9 cellular contexts compared by ENCODE assay signal in genomic region chr2:227406177-227407031, GRCh38. TPM values are rescaled to one million over a fixed set of nuclear protein-coding genes. Genes with fewer than 3 reads are reported as not detected.
DNase-seq lines count a peak whose midpoint lies in the region; ATAC-seq, FAIRE-seq and TF ChIP-seq lines count a peak whose summit lies in the region.
"Had no signal": no experiment of that assay in that cellular context is flagged by ENCODE, and none has a peak within 500 bp of the region (broad histone marks: within the 10 kb centered on the region; RNA-seq: fewer than 3 reads in every experiment).

No MANE protein-coding gene starts in this region.

- H2BK12ac ChIP-seq in H1 (ENCODE audit: low read depth, low read length) = no peak overlapping the region

- H2BK20ac ChIP-seq in H1 (ENCODE audit: low read length) = no peak overlapping the region

- H2BK5ac ChIP-seq in H1 (ENCODE audit: low read depth, low read length) = no peak overlapping the region

- H3K4me3 ChIP-seq in H1 (ENCODE audit: extremely low read depth in 1 of 4, insufficient read depth in 2 of 4, low read depth in 3 of 4, low read length in 4 of 4) (no peak overlapping the region), lung (no peak overlapping the region), tibial nerve (no peak overlapping the region)

- peak overlapping the region; percentile 55; the same call in 1 of the 2 replicates for H2AFZ ChIP-seq in H1 (ENCODE audit: low read length)

- no peak; a peak in 1 of 3 replicates for TF ChIP-seq POLR2A in H1 (IDR thresholded peaks at IDR 0.05; ENCODE audit: control extremely low read depth in 1 of 2, low read depth in 2 of 2, low read length in 2 of 2)
- TF ChIP-seq POLR2A in tibial nerve (IDR thresholded peaks at IDR 0.05) = no peak

- CTCF ChIA-PET in RWPE1 (lab: Yijun Ruan, JAX) = interaction anchor here (0.5 to 1.2 kb wide), 11 partner anchors 22 to 1615 kb away, joined by 3 to 8 read pairs (median 4); no protein-coding TSS in a partner anchor
- CTCF ChIA-PET in H1 (lab: Charles Lee; ENCODE audit: partially characterized antibody) = interaction anchor here (0.7 to 4.6 kb wide), 40 partner anchors 9 to 360 kb away, joined by 3 to 35 read pairs (median 4); partner anchors contain the start of genes SCYGR1, SCYGR2 and TM4SF20

- H3K56ac ChIP-seq in H1 (replicated peaks; ENCODE audit: insufficient read length, low read depth, low read length) = no peak overlapping the region

- no peaks in the 10 kb centered on the region for H3K27me3 ChIP-seq in H1 (replicated peaks in 1 of 4; ENCODE audit: control insufficient read depth in 3 of 4, extremely low read depth in 1 of 4, insufficient read depth in 3 of 4, low read length in 3 of 4)
- H3K27me3 ChIP-seq in lung (ENCODE audit: control insufficient read depth, insufficient read depth) = no peaks in the 10 kb centered on the region
- H3K27me3 ChIP-seq in tibial nerve = no peaks in the 10 kb centered on the region

- peak overlapping the region; percentile 45 to 53 for H3K4me3 Mint-ChIP-seq in CD14-positive monocyte

- H3K18ac ChIP-seq in H1 (ENCODE audit: extremely low read depth, low read length) = no peak overlapping the region

- H3K27ac Mint-ChIP-seq in CD14-positive monocyte = peak overlapping the region; percentile 90 to 98 (median 97)

- H3K4me1 Mint-ChIP-seq in CD14-positive monocyte = peaks cover 67% of the 10 kb centered on the region

- FAIRE-seq in H1 (lab: Jason Lieb, UNC) = peak; percentile 86

- POLR2A ChIA-PET in RWPE1 (lab: Yijun Ruan, JAX; ENCODE audit: low non-redundant PET) = interaction anchor here (0.5 kb wide), 1 partner anchor 59 kb away, joined by 3 read pairs; no protein-coding TSS in a partner anchor
- POLR2A ChIA-PET in H1 (lab: Charles Lee; ENCODE audit: partially characterized antibody) = no interaction called here

- no peaks in the 10 kb centered on the region for H4K20me1 ChIP-seq in H1 (replicated peaks in 1 of 2; ENCODE audit: control insufficient read depth in 1 of 2, insufficient read depth in 2 of 2, low read length in 2 of 2)

- peak; percentile 53 for DNase-seq in CD14-positive monocyte (ENCODE audit: low spot score)
- DNase-seq in LHCN-M2 (ENCODE audit: low read depth) = peak; percentile 98
- DNase-seq in RWPE1 (ENCODE audit: low spot score) = peak; percentile 93
- DNase-seq in H1 (ENCODE audit: low read depth in 1 of 2, low spot score in 2 of 2) = peak; percentile 51 to 53
- peak; percentile 77 for DNase-seq in lung (ENCODE audit: low spot score)
- peak in 1 of 2 donors; percentile 50 for DNase-seq in tibial nerve (ENCODE audit: low spot score in 2 of 2)
- no peak for DNase-seq in cortex of kidney (lab: John Stamatoyannopoulos, UW)

- H2BK120ac ChIP-seq in H1 (replicated peaks; ENCODE audit: low read depth, low read length) = no peak overlapping the region

- H3K14ac ChIP-seq in H1 (ENCODE audit: insufficient read length) = no peak overlapping the region

- H4K5ac ChIP-seq in H1 (ENCODE audit: insufficient read length, low read depth, low read length) = no peak overlapping the region

- H4K91ac ChIP-seq in H1 (replicated peaks; ENCODE audit: insufficient read length, low read length) = no peak overlapping the region

- WGBS in H1 (ENCODE audit: extremely low coverage in 1 of 2, insufficient coverage in 1 of 2, insufficient read length in 1 of 2, insufficient replicate concordance in 2 of 2, low coverage in 1 of 2, low lambda C conversion rate in 2 of 2, missing lambda C conversion rate in 1 of 2), 2 experiments = 38% methylated on average over 7 of the region's 7 CpGs; no CpG with 5 or more reads in 1 of the 2 experiments
- WGBS in lung, 2 donors = 8 to 13% methylated on average over 7 of the region's 7 CpGs
- 1% methylated on average over 7 of the region's 7 CpGs for WGBS in tibial nerve, 2 donors

- no peaks in the 10 kb centered on the region for H3K36me3 ChIP-seq in H1 (ENCODE audit: control insufficient read depth in 2 of 4, insufficient read depth in 4 of 4, low read length in 3 of 4)
- H3K36me3 ChIP-seq in lung (ENCODE audit: control insufficient read depth in 2 of 2, insufficient read depth in 2 of 2, low read length in 2 of 2) = no peaks in the 10 kb centered on the region
- H3K36me3 ChIP-seq in tibial nerve = no peaks in the 10 kb centered on the region

- no peaks in the 10 kb centered on the region for H3K9me3 Mint-ChIP-seq in CD14-positive monocyte

- no peak for TF ChIP-seq EP300 in H1 (IDR thresholded peaks at IDR 0.05; ENCODE audit: borderline replicate concordance in 1 of 2, low read depth in 2 of 2, low read length in 2 of 2)
- TF ChIP-seq EP300 in tibial nerve (IDR thresholded peaks at IDR 0.05) = peak in 1 of 2 donors; percentile 70

- no peak overlapping the region for H3K4ac ChIP-seq in H1 (replicated peaks; ENCODE audit: insufficient read length, low read depth, low read length)

- peak; percentile 92 to 94 for TF ChIP-seq RAD21 in H1 (IDR thresholded peaks at IDR 0.05 in 1 of 2, conservative IDR thresholded peaks at IDR 0.05 in 1 of 2; ENCODE audit: low read depth in 2 of 2, low read length in 2 of 2)

- H3K27ac ChIP-seq in RWPE1 = peak overlapping the region; percentile 41; the same call in 1 of the 2 replicates
- no peak overlapping the region for H3K27ac ChIP-seq in H1 (ENCODE audit: low read depth, low read length)
- H3K27ac ChIP-seq in lung (ENCODE audit: low read depth in 1 of 2, low read length in 1 of 2) = peak overlapping the region; percentile 66 to 79
- peak overlapping the region in 3 of 4 donors; percentile 30 to 76 (median 74) for H3K27ac ChIP-seq in tibial nerve

- no peaks in the 10 kb centered on the region for H3K79me2 ChIP-seq in H1 (ENCODE audit: control insufficient read depth in 1 of 2, insufficient read depth in 2 of 2, low read length in 2 of 2)

- H3K36me3 Mint-ChIP-seq in CD14-positive monocyte = peaks cover 0 to 5% of the 10 kb centered on the region in 2 donors

- no peaks in the 10 kb centered on the region for H3K79me1 ChIP-seq in H1 (ENCODE audit: low read depth, low read length)

- no peak overlapping the region for H3K23ac ChIP-seq in H1 (ENCODE audit: insufficient read length)

- H3K9me3 ChIP-seq in H1 (ENCODE audit: insufficient read depth in 2 of 2, low read depth in 1 of 2, low read length in 1 of 2) (no peaks in the 10 kb centered on the region), lung (ENCODE audit: control insufficient read depth in 2 of 2, insufficient read depth in 1 of 2, low read length in 1 of 2) (no peaks in the 10 kb centered on the region), tibial nerve (no peaks in the 10 kb centered on the region)

- peaks cover 0 to 4% (median 0%) of the 10 kb centered on the region in 3 donors for H3K27me3 Mint-ChIP-seq in CD14-positive monocyte (ENCODE audit: low read depth in 3 of 3)

- H3K4me1 ChIP-seq in H1 (replicated peaks in 1 of 4; ENCODE audit: control insufficient read depth in 3 of 4, insufficient read depth in 4 of 4, low read length in 3 of 4) (no peaks in the 10 kb centered on the region), lung (ENCODE audit: control insufficient read depth in 2 of 2, insufficient read depth in 2 of 2, low read length in 2 of 2) (peaks cover 0 to 6% of the 10 kb centered on the region in 2 donors), tibial nerve (peaks cover 0 to 20% (median 12%) of the 10 kb centered on the region in 4 donors)

- H3K23me2 ChIP-seq in H1 (ENCODE audit: low read depth, low read length) = no peaks in the 10 kb centered on the region

- no peak overlapping the region for H2AK5ac ChIP-seq in H1 (ENCODE audit: low read depth, low read length)

- no peak overlapping the region for H4K8ac ChIP-seq in H1 (ENCODE audit: extremely low read depth, insufficient read depth, low read length)

- no peak overlapping the region for H3K4me2 ChIP-seq in H1 (ENCODE audit: insufficient read depth in 1 of 2, low read depth in 2 of 2, low read length in 2 of 2)

- intact Hi-C loops in CD14-positive monocyte (cut with micrococcal nuclease) = loop anchor here (5.0 to 10.0 kb wide), 2 partner anchors 34 to 58 kb away; no protein-coding TSS in a partner anchor

- no peak overlapping the region for H3K9ac ChIP-seq in H1 (replicated peaks in 1 of 4; ENCODE audit: extremely low read depth in 1 of 4, low read depth in 3 of 4, low read length in 3 of 4)

- ATAC-seq in GM19395 (IDR thresholded peaks at IDR 0.05; ENCODE audit: unreplicated experiment) = peak; percentile 56
- ATAC-seq in lung (ENCODE audit: insufficient read depth, low FRiP score) = peak; percentile 71

- peak; percentile 61 for TF ChIP-seq CTCF in CD14-positive monocyte (IDR thresholded peaks at IDR 0.05)
- TF ChIP-seq CTCF in RWPE1 (conservative IDR thresholded peaks at IDR 0.05; ENCODE audit: low read depth) = peak; percentile 82
- peak; percentile 50 to 86 (median 77) for TF ChIP-seq CTCF in H1 (IDR thresholded peaks at IDR 0.05; ENCODE audit: control extremely low read depth in 1 of 3, insufficient read depth in 1 of 3, low read depth in 1 of 3, low read length in 3 of 3)
- TF ChIP-seq CTCF in lung (IDR thresholded peaks at IDR 0.05; ENCODE audit: control extremely low read depth, extremely low read depth) = peak; percentile 60
- TF ChIP-seq CTCF in tibial nerve (IDR thresholded peaks at IDR 0.05) = peak; percentile 42 to 67 (median 45)

- no peak overlapping the region for H2BK15ac ChIP-seq in H1 (ENCODE audit: low read length)

RNA-seq across cellular contexts. Expression of gene SCYGR1, which starts 18.7 kb away (rescaled TPM):
- polyA plus RNA-seq in CD14-positive monocyte (not detected), H1 (2011; rRNA removed) (not detected in 2 replicates), lung (not detected)
- total RNA-seq in LHCN-M2 (2014; rRNA removed) (not detected in 2 replicates), lung (not detected), tibial nerve (not detected)
- polyA plus RNA-seq in LHCN-M2 (2012) = not detected
- not detected in 2 replicates for total RNA-seq in H1 (2021; fragmentation: NEBNext Ultra II Directional; extraction: Animal tissue kit (Norgen Biotek cat#: 25700))
- polyA plus RNA-seq in H1 (2011; cell fraction: cytosol; rRNA removed) = not detected
- not detected for polyA plus RNA-seq in H1 (2011; cell fraction: nucleus; rRNA removed)
- polyA plus RNA-seq in H1 (2012, experiment 1 of 2) = not detected in 4 replicates
- polyA plus RNA-seq in H1 (2012, experiment 2 of 2) = not detected
- polyA plus RNA-seq in H1 (2013, experiment 1 of 2) = not detected
- polyA plus RNA-seq in H1 (2013, experiment 2 of 2) = not detected
- not detected in 2 replicates for polyA minus RNA-seq in H1 (2011; rRNA and poly(A)+ RNA removed)
- not detected for polyA minus RNA-seq in H1 (2011; cell fraction: cytosol; rRNA and poly(A)+ RNA removed)
- not detected for polyA minus RNA-seq in H1 (2011; cell fraction: nucleus; rRNA and poly(A)+ RNA removed)
- total RNA-seq: T-helper 1 cell treated with Interleukin-12 subunit alpha and Interleukin-12 subunit beta and Interleukin-4 antibody, amounts not matched to agents 30 ng/mL and 1 ng/mL, for 36 hours had no signal

RNA-seq across cellular contexts. Expression of gene TM4SF20, which starts 27.3 kb away (rescaled TPM):
- not detected for polyA plus RNA-seq in CD14-positive monocyte
- not detected in 2 replicates for total RNA-seq in LHCN-M2 (2014; rRNA removed)
- 0.32 TPM for polyA plus RNA-seq in LHCN-M2 (2012)
- total RNA-seq in H1 (2021; fragmentation: NEBNext Ultra II Directional; extraction: Animal tissue kit (Norgen Biotek cat#: 25700)) = not detected in 2 replicates
- not detected in 2 replicates for polyA plus RNA-seq in H1 (2011; rRNA removed)
- not detected for polyA plus RNA-seq in H1 (2011; cell fraction: cytosol; rRNA removed)
- not detected for polyA plus RNA-seq in H1 (2011; cell fraction: nucleus; rRNA removed)
- polyA plus RNA-seq in H1 (2012, experiment 1 of 2) = 0.06 TPM in 1 of 4 replicates, not detected in the others
- not detected for polyA plus RNA-seq in H1 (2012, experiment 2 of 2)
- polyA plus RNA-seq in H1 (2013, experiment 1 of 2) = not detected
- polyA plus RNA-seq in H1 (2013, experiment 2 of 2) = not detected
- not detected in 2 replicates for polyA minus RNA-seq in H1 (2011; rRNA and poly(A)+ RNA removed)
- polyA minus RNA-seq in H1 (2011; cell fraction: cytosol; rRNA and poly(A)+ RNA removed) = not detected
- polyA minus RNA-seq in H1 (2011; cell fraction: nucleus; rRNA and poly(A)+ RNA removed) = not detected
- total RNA-seq in lung = not detected
- polyA plus RNA-seq in lung = under 1 TPM in 1 of 2 donors, not detected in 1; 0.09 TPM
- not detected for total RNA-seq in tibial nerve
- total RNA-seq: T-helper 1 cell treated with Interleukin-12 subunit alpha and Interleukin-12 subunit beta and Interleukin-4 antibody, amounts not matched to agents 30 ng/mL and 1 ng/mL, for 36 hours had no signal
